ENCODE assay signal across 27 cellular contexts in the genomic region with DNA sequence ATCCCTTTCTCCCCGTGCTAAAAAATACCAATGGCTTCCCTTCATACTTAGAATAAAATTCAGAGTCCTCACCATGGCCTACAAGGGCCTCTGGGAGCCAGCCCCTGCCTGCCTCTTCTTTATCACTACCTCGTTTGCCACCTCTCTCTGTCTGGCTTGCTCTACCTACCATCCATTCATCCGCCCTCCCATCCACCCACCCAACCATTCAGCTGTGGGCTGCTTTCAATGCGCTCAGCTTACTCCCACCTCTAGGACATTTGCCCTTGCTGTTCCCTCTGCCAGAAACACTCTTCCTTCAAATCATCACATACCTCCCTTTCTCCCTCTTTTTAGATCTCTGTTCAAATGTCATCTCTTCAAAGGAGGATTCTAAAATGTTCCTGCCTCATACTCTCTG. TPM values are rescaled to one million over a fixed set of nuclear protein-coding genes. Genes with fewer than 3 reads are reported as not detected.
"Had no signal": no experiment of that assay in that cellular context is flagged by ENCODE, and none has a peak within 500 bp of the region (broad histone marks: within the 10 kb centered on the region; RNA-seq: fewer than 3 reads in every experiment).

No MANE protein-coding gene starts in this region.

- H3K4me3 ChIP-seq: K562, SJSA1, SK-N-MC had no signal

- ATAC-seq: K562, Panc1, PC-3, Right ventricle myocardium inferior had no signal

- H3K27ac Mint-ChIP-seq: IgD-negative memory B cell had no signal

- H3K36me3 ChIP-seq: SJSA1 had no signal

- DNase-seq: Kasumi-1; MM.1S; NCI-H1092 treated with DMSO at 0.1 percent for 48 hours; NCI-H1436; NCI-H187; NCI-H2029; NCI-H2081 treated with DMSO at 0.1 percent for 48 hours; NCI-H2171; NCI-H226; NCI-H446; NCI-H510A; NCI-H524 treated with DMSO at 0.1 percent for 48 hours; NCI-H69; NCI-H774; NK-92 treated with Interleukin-12 subunit alpha and Interleukin-12 subunit beta, amount 100 ng/mL, for 24 hours; PC-3; SHP77 treated with DMSO at 0.1 percent for 48 hours had no signal

- H3K4me1 ChIP-seq: SJSA1 had no signal

- H3K9ac ChIP-seq: KMS-11 had no signal

- H3K27me3 ChIP-seq: SJSA1 had no signal

- H3K4me2 ChIP-seq: KMS-11 had no signal

- H3K27ac ChIP-seq: HL-60, KMS-11, RWPE1, SJSA1, SK-N-MC had no signal

RNA-seq across cellular contexts. Expression of a gene that starts 44.4 kb away (rescaled TPM):
- total RNA-seq: SJSA1 had no signal

RNA-seq across cellular contexts. Expression of a gene that starts 45.8 kb away (rescaled TPM):
- total RNA-seq: M059J, Right ventricle myocardium inferior, SJSA1 had no signal
